9 cellular contexts compared by ENCODE assay signal in the genomic region with DNA sequence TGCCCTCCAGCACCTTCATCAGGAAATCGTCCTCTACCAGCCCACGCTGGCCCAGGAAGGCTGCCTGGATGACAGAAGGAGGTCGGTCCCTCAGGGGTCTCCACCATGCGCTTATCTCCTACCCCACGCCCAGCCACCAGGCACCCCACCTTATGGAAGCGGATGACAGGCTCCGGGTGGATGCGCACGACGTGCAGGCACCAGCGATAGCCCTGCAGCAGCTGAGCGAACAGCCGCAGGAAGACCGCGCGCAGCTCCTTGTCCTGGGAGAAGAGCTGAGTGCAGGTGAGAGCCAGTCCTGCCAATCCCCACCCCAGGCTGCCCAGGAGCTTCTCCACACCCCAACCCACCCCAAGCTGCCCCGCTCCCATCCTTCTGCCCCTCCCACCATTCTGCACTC. TPM values are rescaled to one million over a fixed set of nuclear protein-coding genes. Genes with fewer than 3 reads are reported as not detected.
"Had no signal": no experiment of that assay in that cellular context is flagged by ENCODE, and none has a peak within 500 bp of the region (broad histone marks: within the 10 kb centered on the region; RNA-seq: fewer than 3 reads in every experiment).

No MANE protein-coding gene starts in this region.

- H3K4me3 ChIP-seq: K562 had no signal

- ATAC-seq: HepG2, K562 had no signal

- H3K9me3 Mint-ChIP-seq: IgD-negative memory B cell had no signal

- DNase-seq: IMR-90, KBM-7, KG1 had no signal

- H3K27ac ChIP-seq: HL-60 had no signal

- H3K27me3 Mint-ChIP-seq: IgD-negative memory B cell had no signal

RNA-seq across cellular contexts. Expression of a gene that starts 21.6 kb away (rescaled TPM):
- total RNA-seq: HT-29, HT1080, IMR-90, K562 had no signal
- polyA plus RNA-seq: IgD-negative memory B cell, IMR-90 had no signal
